9 cellular contexts compared by ENCODE assay signal in genomic region chr5:157730900-157731271, GRCh38. TPM values are rescaled to one million over a fixed set of nuclear protein-coding genes. Genes with fewer than 3 reads are reported as not detected.
DNase-seq lines count a peak whose midpoint lies in the region; ATAC-seq, FAIRE-seq and TF ChIP-seq lines count a peak whose summit lies in the region.
"Had no signal": no experiment of that assay in that cellular context is flagged by ENCODE, and none has a peak within 500 bp of the region (broad histone marks: within the 10 kb centered on the region; RNA-seq: fewer than 3 reads in every experiment).

No MANE protein-coding gene starts in this region.

- H3K36me3 ChIP-seq in BLaER1, result peaks cover 6% of the 10 kb centered on the region; the same call in 1 of the 2 replicates

- H3K27ac ChIP-seq in BLaER1 (peak overlapping the region; percentile 73; the same call in 1 of the 2 replicates), dorsolateral prefrontal cortex (peak overlapping the region in 57 of 59 donors; percentile 72 to 99 (median 94))

- H4K20me1 ChIP-seq in BLaER1, result no peaks in the 10 kb centered on the region

- peak overlapping the region; percentile 74 for H3K9ac ChIP-seq in BLaER1

- peaks cover 17% of the 10 kb centered on the region; the same call in 1 of the 2 replicates for H3K4me1 ChIP-seq in BLaER1

- TF ChIP-seq CTCF in LNCaP clone FGC (IDR thresholded peaks at IDR 0.05; ENCODE audit: control insufficient read depth, extremely low read depth, insufficient read depth) (no peak), dorsolateral prefrontal cortex (IDR thresholded peaks at IDR 0.05 in 54 of 56, conservative IDR thresholded peaks at IDR 0.05 in 2 of 56; ENCODE audit: low read depth in 1 of 56, partially characterized antibody in 56 of 56) (no peak), nephron progenitor cell (IDR thresholded peaks at IDR 0.05) (no peak)

- H3K4me2 ChIP-seq in BLaER1, result peak overlapping the region; percentile 70

- H3K9me3 ChIP-seq in BLaER1, result no peaks in the 10 kb centered on the region

- H3K4me3 ChIP-seq in BLaER1 (peak overlapping the region; percentile 76), LNCaP clone FGC (ENCODE audit: low read depth, low read length) (peak overlapping the region; percentile 71), dorsolateral prefrontal cortex (peak overlapping the region; percentile 61 to 93 (median 78))

- no peak for ATAC-seq in HG02763 (IDR thresholded peaks at IDR 0.05; ENCODE audit: unreplicated experiment)
- ATAC-seq in HG02938 (IDR thresholded peaks at IDR 0.05; ENCODE audit: unreplicated experiment), result no peak

- peaks cover 13% of the 10 kb centered on the region for H3K36me3 Mint-ChIP-seq in nephron progenitor cell (ENCODE audit: low read depth)

- H3K9me3 Mint-ChIP-seq in nephron progenitor cell, result peaks cover 19% of the 10 kb centered on the region

- peaks cover 23% of the 10 kb centered on the region for H3K4me1 Mint-ChIP-seq in nephron progenitor cell

- FAIRE-seq in GM12891 (lab: Jason Lieb, UNC), result no peak

- peak overlapping the region; percentile 96 for H3K4me3 Mint-ChIP-seq in nephron progenitor cell

- no peak for TF ChIP-seq POLR2A in GM12891 (IDR thresholded peaks at IDR 0.05; ENCODE audit: low read depth, low read length)

- DNase-seq in LNCaP clone FGC (ENCODE audit: low read depth) (no peak), dorsolateral prefrontal cortex (no peak), nephron progenitor cell (no peak), posterior cingulate gyrus (no peak), GM12891 (ENCODE audit: insufficient read length, low spot score) (no peak)

- peak overlapping the region; percentile 100 for H3K27ac Mint-ChIP-seq in nephron progenitor cell

- H3K27me3 ChIP-seq in BLaER1, result no peaks in the 10 kb centered on the region
- H3K27me3 ChIP-seq in dorsolateral prefrontal cortex, result no peaks in the 10 kb centered on the region

- intact Hi-C loops in dorsolateral prefrontal cortex (cut with DNase I) (loop anchor here in 1 of 2 donors (2.0 kb wide), 1 partner anchor 588 kb away; the partner anchor contains the start of gene MED7), posterior cingulate gyrus (cut with DNase I) (loop anchor here (10.0 kb wide), 1 partner anchor 586 kb away; the partner anchor contains the start of gene MED7)

- H3K27me3 Mint-ChIP-seq in nephron progenitor cell (ENCODE audit: low read depth, poor library complexity), result peaks cover 7% of the 10 kb centered on the region

TF ChIP-seq in GM12891, 5 proteins besides CTCF, POLR2A, EP300 and RAD21:
- no peak for TF ChIP-seq SPI1 (IDR thresholded peaks at IDR 0.05; ENCODE audit: low read depth, low read length)
- no peak for TF ChIP-seq POU2F2 (IDR thresholded peaks at IDR 0.05; ENCODE audit: low read depth, low read length)
- no peak for TF ChIP-seq POLR2AphosphoS5 (IDR thresholded peaks at IDR 0.05; ENCODE audit: low read depth, low read length)
- TF ChIP-seq PAX5 (IDR thresholded peaks at IDR 0.05; ENCODE audit: insufficient read depth, low read length, severe bottlenecking), result no peak
- TF ChIP-seq TAF1 (IDR thresholded peaks at IDR 0.05; ENCODE audit: low read depth, low read length), result no peak

RNA-seq across cellular contexts. Expression of gene THG1L, which starts 0.3 kb away (rescaled TPM):
- total RNA-seq in dorsolateral prefrontal cortex, result 1 to 10 TPM; 2.4 to 8.6 (median 5.0) TPM
- 22.3 TPM for polyA plus RNA-seq in GM12891 (2012; ENCODE audit: low read depth, missing spikeins)

RNA-seq across cellular contexts. Expression of gene LSM11, which starts 12.6 kb away (rescaled TPM):
- 10 to 100 TPM in 115 of 120 experiments, 1 to 10 TPM in 5; 6.5 to 28.4 (median 16.7) TPM for total RNA-seq in dorsolateral prefrontal cortex
- 1.2 TPM for polyA plus RNA-seq in GM12891 (2012; ENCODE audit: low read depth, missing spikeins)

RNA-seq across cellular contexts. Expression of gene C5orf52, which starts 59.6 kb away (rescaled TPM):
- under 1 TPM in 2 of 120 experiments, not detected in 118; 0.78 to 0.81 TPM for total RNA-seq in dorsolateral prefrontal cortex
- polyA plus RNA-seq in GM12891 (2012; ENCODE audit: low read depth, missing spikeins), result not detected
- total RNA-seq: lung microvascular endothelial cell had no signal
